Comparison of ENCODE assay signal across 2 cellular contexts in genomic region chr1:205907794-205908193, GRCh38.
A peak's percentile ranks its signal among the peaks of the same experiment; 100 is the strongest.
TF ChIP-seq lines count a peak whose summit lies in the region.

No MANE protein-coding gene starts in this region.

TF ChIP-seq in IMR-90, 13 proteins besides CTCF, POLR2A, EP300 and RAD21:
- TF ChIP-seq RCOR1 (IDR thresholded peaks at IDR 0.05; ENCODE audit: insufficient replicate concordance, low read length) (no peak), SMC3 (IDR thresholded peaks at IDR 0.05; ENCODE audit: low read depth, low read length) (peak; percentile 74), FOS (IDR thresholded peaks at IDR 0.05; ENCODE audit: low read depth, low read length) (no peak), USF2 (IDR thresholded peaks at IDR 0.05; ENCODE audit: low read depth, low read length) (no peak), MAZ (IDR thresholded peaks at IDR 0.05; ENCODE audit: borderline replicate concordance, low read depth, low read length) (no peak)

TF ChIP-seq in HepG2, 621 proteins besides CTCF, POLR2A, EP300 and RAD21:
- TF ChIP-seq MAFG (CRISPR knock-in tag; IDR thresholded peaks at IDR 0.05) (no peak), SMC3 (IDR thresholded peaks at IDR 0.05; ENCODE audit: low read length) (peak; percentile 83), STAG1 (CRISPR knock-in tag; IDR thresholded peaks at IDR 0.05) (peak; percentile 55)
